In genomic region chr1:200275816-200276453, GRCh38 we compare ENCODE assay signal across 15 cellular contexts.
A peak's percentile ranks its signal among the peaks of the same experiment; 100 is the strongest.
DNase-seq lines count a peak whose midpoint lies in the region; ATAC-seq and TF ChIP-seq lines count a peak whose summit lies in the region.
"Had no signal": no experiment of that assay in that cellular context is flagged by ENCODE, and none has a peak within 500 bp of the region (broad histone marks: within the 10 kb centered on the region; RNA-seq: fewer than 3 reads in every experiment).

No MANE protein-coding gene starts in this region.

- TF ChIP-seq CTCF in Caco-2 (IDR thresholded peaks at IDR 0.05; ENCODE audit: insufficient read depth in 1 of 2, low read depth in 1 of 2, low read length in 1 of 2, severe bottlenecking in 1 of 2, unreplicated experiment in 1 of 2) (no peak), hepatocyte (IDR thresholded peaks at IDR 0.05; ENCODE audit: poor library complexity) (no peak), right lobe of liver (IDR thresholded peaks at IDR 0.05) (no peak)

- no peaks in the 10 kb centered on the region for H4K20me1 ChIP-seq in hepatocyte (ENCODE audit: insufficient read depth, poor library complexity, severe bottlenecking)
- H4K20me1 ChIP-seq: BLaER1 had no signal

- no peaks in the 10 kb centered on the region for H3K79me2 ChIP-seq in hepatocyte

- no peaks in the 10 kb centered on the region for H3K27me3 ChIP-seq in Caco-2 (replicated peaks; ENCODE audit: control insufficient read depth, insufficient read depth, low read length)
- no peaks in the 10 kb centered on the region for H3K27me3 ChIP-seq in hepatocyte
- H3K27me3 ChIP-seq in right lobe of liver = no peaks in the 10 kb centered on the region
- H3K27me3 ChIP-seq in subcutaneous abdominal adipose tissue (ENCODE audit: control insufficient read depth in 5 of 5, insufficient read depth in 4 of 5, low read length in 5 of 5) = no peaks in the 10 kb centered on the region
- H3K27me3 ChIP-seq: BLaER1 had no signal

- peak overlapping the region; percentile 21 for H3K27ac Mint-ChIP-seq in Caco-2 (ENCODE audit: unreplicated experiment)
- H3K27ac Mint-ChIP-seq: CD14-positive monocyte had no signal

- intact Hi-C loops in Caco-2 (cut with micrococcal nuclease; ENCODE audit: unreplicated experiment) = loop anchor here (1.0 to 2.0 kb wide), 7 partner anchors 20 to 592 kb away; partner anchors contain the start of gene NR5A2
- intact Hi-C loops in right lobe of liver (cut with DNase I) = no loop called here

- H3K27me3 Mint-ChIP-seq in Caco-2 (ENCODE audit: insufficient read depth, unreplicated experiment) = no peaks in the 10 kb centered on the region

- H3K4me3 ChIP-seq in Caco-2 (ENCODE audit: low read depth, low read length) = no peak overlapping the region
- no peak overlapping the region for H3K4me3 ChIP-seq in hepatocyte
- H3K4me3 ChIP-seq in right lobe of liver = peak overlapping the region in 1 of 3 donors; percentile 38
- no peak overlapping the region for H3K4me3 ChIP-seq in subcutaneous abdominal adipose tissue (ENCODE audit: low read depth in 1 of 5, low read length in 5 of 5)
- H3K4me3 ChIP-seq: BLaER1 had no signal

- DNase-seq in Caco-2 (no peak), hepatocyte (ENCODE audit: low spot score) (peak; percentile 18), right lobe of liver (no peak), RKO (ENCODE audit: low spot score) (no peak)
- no peak for DNase-seq in activated T-cell treated with anti-CD3 and anti-CD28 coated beads, Interleukin-2, amount 50 U/mL, for 48 hours
- DNase-seq: CD4-positive, alpha-beta memory T cell; DMS79 treated with DMSO at 0.1 percent for 48 hours; GF-D8; GOT3; H7 had no signal

- no peaks in the 10 kb centered on the region for H3K36me3 ChIP-seq in Caco-2 (ENCODE audit: control insufficient read depth, insufficient read depth, low read length)
- no peaks in the 10 kb centered on the region for H3K36me3 ChIP-seq in hepatocyte (replicated peaks; ENCODE audit: insufficient read depth, low read depth)
- no peaks in the 10 kb centered on the region for H3K36me3 ChIP-seq in right lobe of liver
- H3K36me3 ChIP-seq in subcutaneous abdominal adipose tissue (ENCODE audit: control insufficient read depth in 5 of 5, insufficient read depth in 5 of 5, low read length in 5 of 5) = no peaks in the 10 kb centered on the region
- H3K36me3 ChIP-seq: BLaER1 had no signal

- no peak overlapping the region for H3K9ac ChIP-seq in subcutaneous abdominal adipose tissue (ENCODE audit: low read length in 5 of 5)
- H3K9ac ChIP-seq: BLaER1 had no signal

- H3K4me2 ChIP-seq in hepatocyte = peak overlapping the region; percentile 44
- H3K4me2 ChIP-seq: BLaER1 had no signal

- BruUV-seq in Caco-2 (replicated peaks; lab: Mats Ljungman, UMichigan) = no TSS peak

- 57% methylated on average over 9 of the region's 9 CpGs for WGBS in hepatocyte (ENCODE audit: low lambda C conversion rate, missing lambda C conversion rate)
- 36% methylated on average over 9 of the region's 9 CpGs for WGBS in right lobe of liver (ENCODE audit: insufficient coverage, low coverage, low lambda C conversion rate, missing lambda C conversion rate)

- peaks cover 26% of the 10 kb centered on the region for H3K4me1 Mint-ChIP-seq in Caco-2 (ENCODE audit: low read depth, unreplicated experiment)
- H3K4me1 Mint-ChIP-seq: CD4-positive, alpha-beta memory T cell had no signal

- H3K9me3 ChIP-seq in Caco-2 (no peaks in the 10 kb centered on the region), hepatocyte (ENCODE audit: low read depth) (no peaks in the 10 kb centered on the region), right lobe of liver (no peaks in the 10 kb centered on the region), subcutaneous abdominal adipose tissue (ENCODE audit: control insufficient read depth in 5 of 5, low read length in 5 of 5) (no peaks in the 10 kb centered on the region)

- no peaks in the 10 kb centered on the region for H3K9me3 Mint-ChIP-seq in Caco-2 (ENCODE audit: unreplicated experiment)
- H3K9me3 Mint-ChIP-seq: CD14-positive monocyte; CD4-positive, alpha-beta memory T cell had no signal

- peaks cover 41% of the 10 kb centered on the region for H3K4me1 ChIP-seq in Caco-2
- peaks cover 25% of the 10 kb centered on the region for H3K4me1 ChIP-seq in hepatocyte (ENCODE audit: insufficient read depth)
- peaks cover 0 to 27% (median 4%) of the 10 kb centered on the region in 4 donors for H3K4me1 ChIP-seq in right lobe of liver
- H3K4me1 ChIP-seq in subcutaneous abdominal adipose tissue (ENCODE audit: control insufficient read depth in 5 of 5, insufficient read depth in 5 of 5, low read length in 5 of 5) = peaks cover 0 to 18% (median 0%) of the 10 kb centered on the region in 5 donors

- CTCF ChIA-PET in Caco-2 (lab: Charles Lee) = interaction anchor here (0.6 to 1.3 kb wide), 9 partner anchors 20 to 1172 kb away, joined by 3 to 5 read pairs (median 4); no protein-coding TSS in a partner anchor

- H3K4me3 Mint-ChIP-seq in Caco-2 (ENCODE audit: unreplicated experiment) = peak overlapping the region; percentile 64
- H3K4me3 Mint-ChIP-seq: CD14-positive monocyte; CD4-positive, alpha-beta memory T cell had no signal

- no peak overlapping the region for H2AFZ ChIP-seq in hepatocyte

- no peak for TF ChIP-seq POLR2A in right lobe of liver (IDR thresholded peaks at IDR 0.05)

- no peaks in the 10 kb centered on the region for H3K9me2 ChIP-seq in hepatocyte (replicated peaks; ENCODE audit: insufficient read depth)

- POLR2A ChIA-PET in Caco-2 (lab: Charles Lee) = interaction anchor here (0.6 kb wide), 1 partner anchor 126 kb away, joined by 3 read pairs; no protein-coding TSS in a partner anchor

- H3K36me3 Mint-ChIP-seq in Caco-2 (ENCODE audit: insufficient read depth, unreplicated experiment) = no peaks in the 10 kb centered on the region
- H3K36me3 Mint-ChIP-seq: CD14-positive monocyte; CD4-positive, alpha-beta memory T cell had no signal

- ATAC-seq in right lobe of liver (peak; percentile 23 to 56 (median 45)), GM21515 (IDR thresholded peaks at IDR 0.05; ENCODE audit: unreplicated experiment) (no peak)

- H3K27ac ChIP-seq in hepatocyte = peak overlapping the region; percentile 33
- H3K27ac ChIP-seq in right lobe of liver = peak overlapping the region in 2 of 3 donors; percentile 60 to 86
- peak overlapping the region; percentile 9 for H3K27ac ChIP-seq in subcutaneous abdominal adipose tissue (ENCODE audit: low read depth, low read length)
- H3K27ac ChIP-seq: 22Rv1, BLaER1 had no signal

Comparison
In these comparisons a context has a peak if more than half of its experiments do, and no peak if none do; other contexts are left out.
1. H3K27ac ChIP-seq: peak in every context shown above with its lines; median percentile 73 in right lobe of liver; 33 in hepatocyte; 9 in subcutaneous abdominal adipose tissue.